8 cellular contexts compared by ENCODE assay signal in the genomic region with DNA sequence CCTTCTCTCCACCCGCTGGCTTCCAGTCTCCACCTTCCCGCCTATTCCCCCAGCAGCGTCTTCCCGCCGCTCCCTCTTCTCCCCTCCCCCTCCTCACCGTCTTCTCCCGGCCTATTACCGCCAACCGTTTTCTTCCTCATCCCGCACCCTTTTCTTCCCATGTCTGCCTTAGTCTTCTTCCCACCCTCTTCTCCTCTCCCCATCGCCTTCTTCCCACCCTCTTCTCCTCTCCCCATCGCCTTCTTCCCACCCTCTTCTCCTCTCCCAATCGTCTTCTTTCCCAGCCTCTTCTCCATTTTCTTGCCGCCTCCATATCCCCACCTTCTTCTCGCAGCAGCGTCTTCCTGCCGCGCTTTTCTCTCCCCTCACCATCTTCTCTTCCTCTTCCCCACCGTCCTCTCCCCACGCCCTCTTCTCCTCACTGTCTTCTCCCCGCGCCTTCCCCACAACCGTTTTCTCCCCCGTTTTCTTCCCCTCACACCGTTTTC. TPM values are rescaled to one million over a fixed set of nuclear protein-coding genes. Genes with fewer than 3 reads are reported as not detected.
A peak's percentile ranks its signal among the peaks of the same experiment; 100 is the strongest.
DNase-seq lines count a peak whose midpoint lies in the region; ATAC-seq and TF ChIP-seq lines count a peak whose summit lies in the region.
"Not testable (repeated sequence)": the region's sequence is repeated elsewhere in the genome, so short reads cannot be mapped to it uniquely, and the experiment has no call there.

No MANE protein-coding gene starts in this region.

- H3K9me3 Mint-ChIP-seq in activated CD4-positive, alpha-beta T cell treated with anti-CD3 and anti-CD28 coated beads, Interleukin-2, amount 10 ng/mL, durations not matched to agents 7 days and 5 days; glutamatergic neuron (ENCODE audit: unreplicated experiment); naive thymus-derived CD4-positive, alpha-beta T cell: not testable (repeated sequence)

- peak overlapping the region; percentile 85 for H3K4me3 Mint-ChIP-seq in activated CD4-positive, alpha-beta T cell treated with anti-CD3 and anti-CD28 coated beads, Interleukin-2, amount 10 ng/mL, durations not matched to agents 7 days and 5 days
- H3K4me3 Mint-ChIP-seq in glutamatergic neuron (ENCODE audit: unreplicated experiment) = peak overlapping the region; percentile 97
- peak overlapping the region; percentile 87 to 100 (median 93) for H3K4me3 Mint-ChIP-seq in naive thymus-derived CD4-positive, alpha-beta T cell

- not testable (repeated sequence) for H3K36me3 Mint-ChIP-seq in activated CD4-positive, alpha-beta T cell treated with anti-CD3 and anti-CD28 coated beads, Interleukin-2, amount 10 ng/mL, durations not matched to agents 7 days and 5 days (ENCODE audit: low read depth); glutamatergic neuron (ENCODE audit: unreplicated experiment); naive thymus-derived CD4-positive, alpha-beta T cell

- peak; percentile 24 for ATAC-seq in GM19372 (IDR thresholded peaks at IDR 0.05; ENCODE audit: low read depth, unreplicated experiment)
- ATAC-seq in naive thymus-derived CD4-positive, alpha-beta T cell = peak; percentile 39

- H3K4me1 ChIP-seq in naive thymus-derived CD4-positive, alpha-beta T cell (ENCODE audit: control insufficient read depth in 2 of 2, insufficient read depth in 2 of 2, low read length in 2 of 2) = not testable (repeated sequence)

- H3K27ac ChIP-seq in brain microvascular endothelial cell = peak overlapping the region; percentile 53
- H3K27ac ChIP-seq in naive thymus-derived CD4-positive, alpha-beta T cell (ENCODE audit: low read depth, low read length) = peak overlapping the region; percentile 61

- H3K27me3 ChIP-seq in brain microvascular endothelial cell (replicated peaks); naive thymus-derived CD4-positive, alpha-beta T cell (ENCODE audit: control insufficient read depth in 2 of 2, insufficient read depth in 2 of 2, low read length in 2 of 2): not testable (repeated sequence)

- TF ChIP-seq CTCF in AG04449 (IDR thresholded peaks at IDR 0.05; ENCODE audit: insufficient read depth, low read length, missing control alignments); brain microvascular endothelial cell (IDR thresholded peaks at IDR 0.05; ENCODE audit: low read depth, low read length, missing control alignments); glutamatergic neuron (IDR thresholded peaks at IDR 0.05; ENCODE audit: partially characterized antibody, unreplicated experiment): not testable (repeated sequence)

- peaks cover 22% of the 10 kb centered on the region for H3K4me1 Mint-ChIP-seq in activated CD4-positive, alpha-beta T cell treated with anti-CD3 and anti-CD28 coated beads, Interleukin-2, amount 10 ng/mL, durations not matched to agents 7 days and 5 days
- H3K4me1 Mint-ChIP-seq in glutamatergic neuron (ENCODE audit: low read depth, unreplicated experiment) = not testable (repeated sequence)
- H3K4me1 Mint-ChIP-seq in naive thymus-derived CD4-positive, alpha-beta T cell = peaks cover 13 to 34% (median 27%) of the 10 kb centered on the region in 7 donors

- in situ Hi-C loops in brain microvascular endothelial cell (cut with HindIII; ENCODE audit: low pct_ligation_motif_present, low sequenced_read_pairs) = not testable (repeated sequence)

- H3K9me3 ChIP-seq in naive thymus-derived CD4-positive, alpha-beta T cell (ENCODE audit: control insufficient read depth in 2 of 3, low read length in 3 of 3) = not testable (repeated sequence)

- peak overlapping the region; percentile 91 for H3K27ac Mint-ChIP-seq in activated CD4-positive, alpha-beta T cell treated with anti-CD3 and anti-CD28 coated beads, Interleukin-2, amount 10 ng/mL, durations not matched to agents 7 days and 5 days
- peak overlapping the region; percentile 99 for H3K27ac Mint-ChIP-seq in glutamatergic neuron (ENCODE audit: unreplicated experiment)
- H3K27ac Mint-ChIP-seq in naive thymus-derived CD4-positive, alpha-beta T cell = peak overlapping the region; percentile 79 to 95 (median 92)

- H3K36me3 ChIP-seq in brain microvascular endothelial cell (replicated peaks); naive thymus-derived CD4-positive, alpha-beta T cell (ENCODE audit: control insufficient read depth in 2 of 3, insufficient read depth in 3 of 3, low read length in 3 of 3): not testable (repeated sequence)

- intact Hi-C loops in naive thymus-derived CD4-positive, alpha-beta T cell (cut with micrococcal nuclease) = not testable (repeated sequence)

- POLR2A ChIA-PET in AG04449 (lab: Yijun Ruan, JAX); activated CD4-positive, alpha-beta T cell treated with anti-CD3 and anti-CD28 coated beads, Interleukin-2, amount 10 ng/mL, durations not matched to agents 7 days and 5 days (lab: Charles Lee); naive thymus-derived CD4-positive, alpha-beta T cell (lab: Charles Lee): not testable (repeated sequence)

- H3K27me3 Mint-ChIP-seq in activated CD4-positive, alpha-beta T cell treated with anti-CD3 and anti-CD28 coated beads, Interleukin-2, amount 10 ng/mL, durations not matched to agents 7 days and 5 days; glutamatergic neuron (ENCODE audit: unreplicated experiment); naive thymus-derived CD4-positive, alpha-beta T cell: not testable (repeated sequence)

- DNase-seq in AG04449 (ENCODE audit: low read depth, low spot score); glutamatergic neuron: not testable (repeated sequence)
- DNase-seq in NCI-H226 (peak; percentile 14), brain microvascular endothelial cell (peak; percentile 13)
- DNase-seq in activated CD4-positive, alpha-beta T cell treated with anti-CD3 and anti-CD28 coated beads, Interleukin-2, amount 10 ng/mL, durations not matched to agents 7 days and 5 days = peak; percentile 22
- peak in 7 of 9 donors; percentile 25 to 33 (median 27) for DNase-seq in naive thymus-derived CD4-positive, alpha-beta T cell
- peak; percentile 24 to 34 for DNase-seq in stimulated activated CD4-positive, alpha-beta T cell treated with anti-CD3 and anti-CD28 coated beads, Interleukin-2, amount 100 ng/mL, for 24 hours

- H3K4me3 ChIP-seq in AG04449 (ENCODE audit: low read depth, low read length) (peak overlapping the region; percentile 57), brain microvascular endothelial cell (ENCODE audit: low read depth, low read length) (peak overlapping the region; percentile 57)
- peak overlapping the region; percentile 71 for H3K4me3 ChIP-seq in naive thymus-derived CD4-positive, alpha-beta T cell (ENCODE audit: low read length)

- CTCF ChIA-PET in AG04449 (lab: Yijun Ruan, JAX); activated CD4-positive, alpha-beta T cell treated with anti-CD3 and anti-CD28 coated beads, Interleukin-2, amount 10 ng/mL, durations not matched to agents 7 days and 5 days (lab: Charles Lee); naive thymus-derived CD4-positive, alpha-beta T cell (lab: Charles Lee): not testable (repeated sequence)

RNA-seq across cellular contexts. Expression of a gene that starts 33.8 kb away (rescaled TPM):
- not detected for total RNA-seq in activated CD4-positive, alpha-beta T cell treated with anti-CD3 and anti-CD28 coated beads, Interleukin-2, amount 10 ng/mL, durations not matched to agents 7 days and 5 days
- total RNA-seq in glutamatergic neuron (ENCODE audit: unreplicated experiment) = not detected
- not detected for total RNA-seq in naive thymus-derived CD4-positive, alpha-beta T cell
- polyA plus RNA-seq in naive thymus-derived CD4-positive, alpha-beta T cell = under 1 TPM in 1 of 2 donors, not detected in 1; 0.46 TPM

RNA-seq across cellular contexts. Expression of a gene that starts 48.1 kb away (rescaled TPM):
- total RNA-seq in activated CD4-positive, alpha-beta T cell treated with anti-CD3 and anti-CD28 coated beads, Interleukin-2, amount 10 ng/mL, durations not matched to agents 7 days and 5 days = 10 to 100 TPM; 49.9 to 51.8 TPM
- 7.9 TPM for total RNA-seq in glutamatergic neuron (ENCODE audit: unreplicated experiment)
- 10 to 100 TPM in 4 of 5 experiments, 1 to 10 TPM in 1; 7.5 to 44.0 (median 14.7) TPM for total RNA-seq in naive thymus-derived CD4-positive, alpha-beta T cell
- polyA plus RNA-seq in naive thymus-derived CD4-positive, alpha-beta T cell = 10 to 100 TPM; 24.8 to 25.8 TPM
